10 cellular contexts compared by ENCODE assay signal in the genomic region with DNA sequence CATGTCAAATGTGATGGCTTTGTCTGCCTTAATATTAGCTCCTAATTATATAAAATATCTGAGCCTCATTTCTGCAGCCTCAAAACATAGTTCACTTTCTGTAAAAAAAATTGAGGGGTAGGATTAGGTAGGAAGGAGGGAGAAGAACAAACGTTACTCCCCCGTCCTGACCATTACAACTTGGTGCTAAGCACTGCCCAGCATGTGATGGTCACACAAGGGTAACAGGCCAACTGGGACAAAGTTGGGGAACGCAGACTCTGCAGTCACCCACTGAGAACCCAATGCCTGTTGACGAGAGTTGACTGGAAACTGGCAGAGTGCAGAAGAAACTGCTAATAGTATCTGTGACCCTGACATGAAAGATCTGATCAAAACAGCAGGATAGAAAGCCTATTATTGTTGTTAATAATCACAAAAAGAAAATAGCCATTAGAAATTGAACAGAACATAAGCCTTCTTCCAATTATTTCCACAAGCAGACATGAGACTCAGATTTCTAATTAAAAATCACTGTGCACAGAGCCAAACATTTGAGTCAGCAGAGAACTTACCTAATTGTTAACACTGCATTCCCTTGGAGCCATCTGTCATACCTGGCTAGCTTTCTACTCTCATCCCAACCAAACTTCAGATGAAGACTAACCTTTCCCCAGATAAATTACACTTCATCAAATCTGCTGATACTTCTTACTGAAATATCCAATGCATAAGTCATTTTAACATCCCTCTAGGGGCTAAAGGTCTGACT. TPM values are rescaled to one million over a fixed set of nuclear protein-coding genes. Genes with fewer than 3 reads are reported as not detected.
DNase-seq lines count a peak whose midpoint lies in the region; ATAC-seq and TF ChIP-seq lines count a peak whose summit lies in the region.
"Had no signal": no experiment of that assay in that cellular context is flagged by ENCODE, and none has a peak within 500 bp of the region (broad histone marks: within the 10 kb centered on the region; RNA-seq: fewer than 3 reads in every experiment).

No MANE protein-coding gene starts in this region.

- intact Hi-C loops in gastrocnemius medialis (cut with DNase I; ENCODE audit: low total_unique reads) = loop anchor here (2.0 to 10.0 kb wide), 2 partner anchors 21 to 287 kb away; no protein-coding TSS in a partner anchor

- H3K27me3 ChIP-seq in HUES64 (ENCODE audit: insufficient read depth, low read length) = peaks cover 8% of the 10 kb centered on the region; the same call in 1 of the 2 replicates
- no peaks in the 10 kb centered on the region for H3K27me3 ChIP-seq in gastrocnemius medialis

- no peaks in the 10 kb centered on the region for H3K9me3 Mint-ChIP-seq in stimulated activated naive CD8-positive, alpha-beta T cell treated with anti-CD3 and anti-CD28 coated beads, Interleukin-15, amount 100 ng/mL, for 72 hours
- H3K9me3 Mint-ChIP-seq: activated naive CD4-positive, alpha-beta T cell treated with anti-CD3 and anti-CD28 coated beads, Interleukin-2, amount 50 U/mL, for 24 hours had no signal

- peaks cover 60% of the 10 kb centered on the region for H3K27me3 Mint-ChIP-seq in stimulated activated naive CD8-positive, alpha-beta T cell treated with anti-CD3 and anti-CD28 coated beads, Interleukin-15, amount 100 ng/mL, for 72 hours

- H3K4me1 ChIP-seq in HUES64 (ENCODE audit: insufficient read depth, low read length) (peaks cover 22% of the 10 kb centered on the region; the same call in 1 of the 2 replicates), gastrocnemius medialis (peaks cover 69 to 91% of the 10 kb centered on the region in 2 donors)

- DNase-seq in fibroblast of villous mesenchyme (ENCODE audit: low read depth) (no peak), gastrocnemius medialis (peak; percentile 80 to 89), NCI-H345 treated with DMSO at 0.1 percent for 48 hours (lab: John Stamatoyannopoulos, UW; ENCODE audit: unreplicated experiment) (no peak), NCI-H187 (lab: John Stamatoyannopoulos, UW) (no peak), SW 1271 (lab: John Stamatoyannopoulos, UW) (no peak)
- no peak for DNase-seq in stimulated activated naive CD8-positive, alpha-beta T cell treated with anti-CD3 and anti-CD28 coated beads, Interleukin-15, amount 100 ng/mL, for 72 hours
- DNase-seq: NCI-H345 had no signal

- H3K27ac ChIP-seq in HUES64 (ENCODE audit: low read depth, low read length) = peak overlapping the region; percentile 3; the same call in 1 of the 2 replicates
- H3K27ac ChIP-seq in gastrocnemius medialis = peak overlapping the region; percentile 83 to 97 (median 90)

- H3K4me3 ChIP-seq in HUES64 (ENCODE audit: low read length) (no peak overlapping the region), fibroblast of villous mesenchyme (ENCODE audit: low read depth, low read length) (peak overlapping the region; percentile 37), gastrocnemius medialis (peak overlapping the region; percentile 29 to 68 (median 40))

- H3K4me3 Mint-ChIP-seq in stimulated activated naive CD8-positive, alpha-beta T cell treated with anti-CD3 and anti-CD28 coated beads, Interleukin-15, amount 100 ng/mL, for 72 hours = no peak overlapping the region
- H3K4me3 Mint-ChIP-seq: activated naive CD4-positive, alpha-beta T cell treated with anti-CD3 and anti-CD28 coated beads, Interleukin-2, amount 50 U/mL, for 24 hours had no signal

- peak; percentile 9 for ATAC-seq in GM18519 (IDR thresholded peaks at IDR 0.05; ENCODE audit: low FRiP score, unreplicated experiment)
- peak; percentile 72 to 73 for ATAC-seq in gastrocnemius medialis
- no peak for ATAC-seq in stimulated activated naive CD8-positive, alpha-beta T cell treated with anti-CD3 and anti-CD28 coated beads, Interleukin-15, amount 100 ng/mL, for 72 hours

- peaks cover 33% of the 10 kb centered on the region for H3K4me1 Mint-ChIP-seq in stimulated activated naive CD8-positive, alpha-beta T cell treated with anti-CD3 and anti-CD28 coated beads, Interleukin-15, amount 100 ng/mL, for 72 hours

- in situ Hi-C loops in gastrocnemius medialis (cut with MboI; ENCODE audit: low sequenced_read_pairs in 4 of 4) = loop anchor here in 1 of 4 donors (10.0 kb wide), 1 partner anchor 107 kb away; the partner anchor contains the start of gene PSRC1

- TF ChIP-seq CTCF in fibroblast of villous mesenchyme (IDR thresholded peaks at IDR 0.05; ENCODE audit: insufficient read depth, low read depth, low read length) (no peak), gastrocnemius medialis (IDR thresholded peaks at IDR 0.05 in 4 of 5, conservative IDR thresholded peaks at IDR 0.05 in 1 of 5) (no peak)

- WGBS in HUES64 = 67% methylated on average over 4 of the region's 4 CpGs

- peak; percentile 70 to 84 for TF ChIP-seq POLR2A in gastrocnemius medialis (IDR thresholded peaks at IDR 0.05)

- H3K36me3 ChIP-seq in HUES64 (ENCODE audit: insufficient read depth, low read length) (no peaks in the 10 kb centered on the region), gastrocnemius medialis (no peaks in the 10 kb centered on the region)

- no peak overlapping the region for H3K9ac ChIP-seq in HUES64 (ENCODE audit: low read depth, low read length)

- H3K27ac Mint-ChIP-seq in stimulated activated naive CD8-positive, alpha-beta T cell treated with anti-CD3 and anti-CD28 coated beads, Interleukin-15, amount 100 ng/mL, for 72 hours = no peak overlapping the region
- H3K27ac Mint-ChIP-seq: activated naive CD4-positive, alpha-beta T cell treated with anti-CD3 and anti-CD28 coated beads, Interleukin-2, amount 50 U/mL, for 24 hours had no signal

- H3K9me3 ChIP-seq in HUES64 (ENCODE audit: insufficient read depth, low read depth, low read length) = no peaks in the 10 kb centered on the region
- no peaks in the 10 kb centered on the region for H3K9me3 ChIP-seq in gastrocnemius medialis

RNA-seq across cellular contexts. Expression of gene SORT1, which starts 5.5 kb away (rescaled TPM):
- polyA plus RNA-seq in HUES64 (2013, experiment 1 of 2) = 19.2 TPM
- polyA plus RNA-seq in HUES64 (2013, experiment 2 of 2) = 21.6 TPM
- 38.4 and 41.9 TPM in 2 replicates for total RNA-seq in fibroblast of villous mesenchyme
- total RNA-seq in gastrocnemius medialis = 100 to 1,000 TPM in 3 of 4 donors, 10 to 100 TPM in 1; 93.7 to 226 (median 190) TPM

RNA-seq across cellular contexts. Expression of gene PSMA5, which starts 34.0 kb away (rescaled TPM):
- polyA plus RNA-seq in HUES64 (2013, experiment 1 of 2) = 91.5 TPM
- polyA plus RNA-seq in HUES64 (2013, experiment 2 of 2) = 85.1 TPM
- total RNA-seq in fibroblast of villous mesenchyme (70.2 and 119 TPM in 2 replicates), gastrocnemius medialis (10 to 100 TPM; 63.5 to 82.5 (median 78.2) TPM)

Comparison
In these comparisons a context has a peak if more than half of its experiments do, and no peak if none do; other contexts are left out.
1. DNase-seq: peak in gastrocnemius medialis (2 of 2); none in fibroblast of villous mesenchyme (single experiment), NCI-H345 treated with DMSO at 0.1 percent for 48 hours (single experiment), stimulated activated naive CD8-positive, alpha-beta T cell treated with anti-CD3 and anti-CD28 coated beads, Interleukin-15, amount 100 ng/mL, for 72 hours (0 of 2), NCI-H187 (0 of 2) and SW 1271 (0 of 2).